In genomic region chr11:61696602-61697001, GRCh38 we compare ENCODE assay signal across 11 cellular contexts. TPM values are rescaled to one million over a fixed set of nuclear protein-coding genes. Genes with fewer than 3 reads are reported as not detected.
A peak's percentile ranks its signal among the peaks of the same experiment; 100 is the strongest.
DNase-seq lines count a peak whose midpoint lies in the region; ATAC-seq and TF ChIP-seq lines count a peak whose summit lies in the region.
"Had no signal": no experiment of that assay in that cellular context is flagged by ENCODE, and none has a peak within 500 bp of the region (broad histone marks: within the 10 kb centered on the region; RNA-seq: fewer than 3 reads in every experiment).

No MANE protein-coding gene starts in this region.

- H2BK5ac ChIP-seq in mesendoderm (ENCODE audit: low read length) (no peak overlapping the region), trophoblast cell (ENCODE audit: low read depth, low read length, poor library complexity) (no peak overlapping the region)

- no peaks in the 10 kb centered on the region for H3K36me3 Mint-ChIP-seq in MCF 10A (ENCODE audit: insufficient read depth, unreplicated experiment)

- no peak overlapping the region for H3K4ac ChIP-seq in mesendoderm (ENCODE audit: low read depth, low read length)
- H3K4ac ChIP-seq in trophoblast cell (ENCODE audit: low read depth, low read length): no peak overlapping the region

- H4K8ac ChIP-seq in mesendoderm (ENCODE audit: low read depth, low read length): no peak overlapping the region
- no peak overlapping the region for H4K8ac ChIP-seq in trophoblast cell (ENCODE audit: low read depth, low read length)

- H3K27me3 Mint-ChIP-seq in MCF 10A (ENCODE audit: insufficient read depth, unreplicated experiment): no peaks in the 10 kb centered on the region

- H4K91ac ChIP-seq in trophoblast cell (ENCODE audit: low read depth, low read length): no peak overlapping the region

- no peak overlapping the region for H4K5ac ChIP-seq in mesendoderm (ENCODE audit: low read length)

- BruUV-seq in MCF 10A (replicated peaks; lab: Mats Ljungman, UMichigan): no TSS peak

- intact Hi-C loops in MCF 10A (cut with micrococcal nuclease): loop anchor here (1.0 kb wide), 1 partner anchor 37 kb away; no protein-coding TSS in a partner anchor

- CTCF ChIA-PET in MCF 10A (lab: Yijun Ruan, JAX): interaction anchor here (0.5 to 3.0 kb wide), 8 partner anchors 10 to 262 kb away, joined by 3 to 24 read pairs (median 3); partner anchors contain the start of gene DAGLA

- no CpG with 5 or more reads among the region's 8 CpGs for WGBS in mesendoderm (ENCODE audit: extremely low coverage, insufficient coverage, low lambda C conversion rate)
- WGBS in tibial nerve, 2 donors: 64% methylated on average over 7 of the region's 8 CpGs
- no CpG with 5 or more reads among the region's 8 CpGs for WGBS in trophoblast cell (ENCODE audit: extremely low coverage, insufficient coverage, insufficient read length)

- DNase-seq in activated gamma-delta T cell (lab: John Stamatoyannopoulos, UW) (peak; percentile 28), activated gamma-delta T cell treated with Interleukin-2 at 50 U/mL for 16 hours (no peak), MCF 10A (ENCODE audit: unreplicated experiment) (peak; percentile 57), mesendoderm (no peak), tibial nerve (ENCODE audit: low spot score in 2 of 2) (no peak), trophoblast cell (no peak), HT-29 (ENCODE audit: low spot score) (no peak)
- DNase-seq: NCI-H446 treated with DMSO at 0.1 percent for 48 hours had no signal

- H2BK12ac ChIP-seq in trophoblast cell (ENCODE audit: low read length): no peak overlapping the region

- TF ChIP-seq CTCF in MCF 10A (IDR thresholded peaks at IDR 0.05; ENCODE audit: unreplicated experiment) (no peak), tibial nerve (IDR thresholded peaks at IDR 0.05) (no peak)

- H3K4me3 Mint-ChIP-seq in MCF 10A (ENCODE audit: unreplicated experiment): peak overlapping the region; percentile 55

- H3K4me1 ChIP-seq in mesendoderm (ENCODE audit: control insufficient read depth, low read depth, low read length) (peaks cover 11% of the 10 kb centered on the region), tibial nerve (peaks cover 0 to 81% (median 64%) of the 10 kb centered on the region in 4 donors), trophoblast cell (ENCODE audit: control insufficient read depth in 1 of 2, insufficient read depth in 2 of 2, low read length in 2 of 2) (peaks cover 24 to 27% of the 10 kb centered on the region in 2 experiments)
- H3K4me1 ChIP-seq: right lobe of liver had no signal

- H3K36me3 ChIP-seq in mesendoderm (ENCODE audit: control insufficient read depth, insufficient read depth, low read length) (no peaks in the 10 kb centered on the region), tibial nerve (no peaks in the 10 kb centered on the region), trophoblast cell (ENCODE audit: control insufficient read depth in 1 of 2, insufficient read depth in 2 of 2, low read length in 2 of 2) (no peaks in the 10 kb centered on the region)
- H3K36me3 ChIP-seq: right lobe of liver had no signal

- no peaks in the 10 kb centered on the region for H3K79me1 ChIP-seq in mesendoderm (ENCODE audit: low read length)
- peaks cover 8% of the 10 kb centered on the region for H3K79me1 ChIP-seq in trophoblast cell (ENCODE audit: low read length)

- no peak for TF ChIP-seq EP300 in tibial nerve (IDR thresholded peaks at IDR 0.05)

- H2BK120ac ChIP-seq in mesendoderm (ENCODE audit: low read depth, low read length): no peak overlapping the region
- no peak overlapping the region for H2BK120ac ChIP-seq in trophoblast cell (ENCODE audit: insufficient read depth, low read length, poor library complexity)

- H3K18ac ChIP-seq in mesendoderm (ENCODE audit: low read length) (no peak overlapping the region), trophoblast cell (ENCODE audit: low read length) (no peak overlapping the region)

- H3K4me1 Mint-ChIP-seq in MCF 10A (ENCODE audit: insufficient read depth, unreplicated experiment): peaks cover 44% of the 10 kb centered on the region

- POLR2A ChIA-PET in MCF 10A (lab: Yijun Ruan, JAX): interaction anchor here (1.7 to 2.3 kb wide), 3 partner anchors 13 to 37 kb away, joined by 7 to 9 read pairs (median 7); no protein-coding TSS in a partner anchor

- H2AK5ac ChIP-seq in mesendoderm (ENCODE audit: low read length): peak overlapping the region; percentile 69
- no peak overlapping the region for H2AK5ac ChIP-seq in trophoblast cell (ENCODE audit: low read length)

- H2AFZ ChIP-seq in trophoblast cell (ENCODE audit: insufficient read depth, low read length, poor library complexity): no peak overlapping the region

- no peak overlapping the region for H3K23ac ChIP-seq in mesendoderm (ENCODE audit: low read length)
- H3K23ac ChIP-seq in trophoblast cell (ENCODE audit: low read length): no peak overlapping the region

- H3K4me2 ChIP-seq in mesendoderm (ENCODE audit: low read length): no peak overlapping the region
- no peak overlapping the region for H3K4me2 ChIP-seq in trophoblast cell (ENCODE audit: low read length)

- peak overlapping the region; percentile 31 for H3K27ac Mint-ChIP-seq in MCF 10A (ENCODE audit: low read depth, unreplicated experiment)

- no peaks in the 10 kb centered on the region for H3K79me2 ChIP-seq in mesendoderm (ENCODE audit: control insufficient read depth, insufficient read depth, low read length)
- no peaks in the 10 kb centered on the region for H3K79me2 ChIP-seq in trophoblast cell (ENCODE audit: control insufficient read depth, insufficient read depth, low read length, poor library complexity)

- H3K4me3 ChIP-seq in mesendoderm (ENCODE audit: low read length): no peak overlapping the region
- H3K4me3 ChIP-seq in tibial nerve: no peak overlapping the region
- H3K4me3 ChIP-seq in trophoblast cell (ENCODE audit: low read depth, low read length): no peak overlapping the region
- H3K4me3 ChIP-seq: right lobe of liver had no signal

- no peaks in the 10 kb centered on the region for H3K9me3 ChIP-seq in tibial nerve
- H3K9me3 ChIP-seq in trophoblast cell (ENCODE audit: insufficient read depth, low read depth, low read length): no peaks in the 10 kb centered on the region
- H3K9me3 ChIP-seq: right lobe of liver had no signal

- no peaks in the 10 kb centered on the region for H3K9me3 Mint-ChIP-seq in MCF 10A (ENCODE audit: unreplicated experiment)
- H3K9me3 Mint-ChIP-seq: activated T-cell treated with anti-CD3 and anti-CD28 coated beads, Interleukin-2, amount 50 U/mL, for 4 hours had no signal

- ATAC-seq in GM19324 (IDR thresholded peaks at IDR 0.05; ENCODE audit: low FRiP score, unreplicated experiment): no peak

- H3K27ac ChIP-seq in mesendoderm (ENCODE audit: low read depth, low read length): no peak overlapping the region
- peak overlapping the region; percentile 76 to 90 (median 84) for H3K27ac ChIP-seq in tibial nerve
- no peak overlapping the region for H3K27ac ChIP-seq in trophoblast cell (ENCODE audit: low read depth, low read length)

- no peak overlapping the region for H3K14ac ChIP-seq in trophoblast cell (ENCODE audit: low read length)

- no peak for TF ChIP-seq POLR2A in tibial nerve (IDR thresholded peaks at IDR 0.05)

- H3K27me3 ChIP-seq in mesendoderm (ENCODE audit: insufficient read depth, low read length, poor library complexity) (no peaks in the 10 kb centered on the region), tibial nerve (no peaks in the 10 kb centered on the region), trophoblast cell (ENCODE audit: insufficient read depth, low read length) (no peaks in the 10 kb centered on the region)
- H3K27me3 ChIP-seq: right lobe of liver had no signal

- peak overlapping the region; percentile 49 for H3K56ac ChIP-seq in mesendoderm (ENCODE audit: low read length)

- H2BK15ac ChIP-seq in mesendoderm (replicated peaks; ENCODE audit: low read depth): no peak overlapping the region

- no peak overlapping the region for H4K12ac ChIP-seq in trophoblast cell (ENCODE audit: low read depth, low read length)

- H3K9ac ChIP-seq in mesendoderm (ENCODE audit: low read length) (no peak overlapping the region), trophoblast cell (ENCODE audit: low read length) (no peak overlapping the region)

RNA-seq across cellular contexts. Expression of gene DAGLA, which starts 16.4 kb away (rescaled TPM):
- total RNA-seq in MCF 10A (2022): 1.0 and 1.5 TPM in 2 replicates
- 4.2 TPM for polyA plus RNA-seq in mesendoderm (2013, experiment 1 of 2)
- polyA plus RNA-seq in mesendoderm (2013, experiment 2 of 2): 4.4 TPM
- 1 to 10 TPM; 1.1 to 5.4 (median 3.0) TPM for total RNA-seq in tibial nerve
- 1.4 and 1.5 TPM in 2 replicates for polyA plus RNA-seq in trophoblast cell (2013)
- total RNA-seq in HT-29 (2014; rRNA removed; shearing (Covaris generic)): 9.2 and 9.7 TPM in 2 replicates

RNA-seq across cellular contexts. Expression of gene MYRF, which starts 55.8 kb away (rescaled TPM):
- total RNA-seq in MCF 10A (2022) (0.16 TPM in 1 of 2 replicates, not detected in the other), tibial nerve (1 to 10 TPM; 1.0 to 7.5 (median 2.1) TPM)
- polyA plus RNA-seq in mesendoderm (2013, experiment 1 of 2): 3.0 TPM
- polyA plus RNA-seq in mesendoderm (2013, experiment 2 of 2): 2.6 TPM
- 9.8 and 10.4 TPM in 2 replicates for polyA plus RNA-seq in trophoblast cell (2013)
- total RNA-seq in HT-29 (2014; rRNA removed; shearing (Covaris generic)): 70.1 and 105 TPM in 2 replicates

Comparison
In these comparisons a context has a peak if more than half of its experiments do, and no peak if none do; other contexts are left out.
1. DNase-seq: peak in activated gamma-delta T cell (single experiment) and MCF 10A (single experiment); none in activated gamma-delta T cell treated with Interleukin-2 at 50 U/mL for 16 hours (single experiment), mesendoderm (single experiment), tibial nerve (0 of 2), trophoblast cell (0 of 2) and HT-29 (single experiment).
2. H3K27ac ChIP-seq: peak in tibial nerve (4 of 4); none in mesendoderm (single experiment) and trophoblast cell (single experiment).